ENCODE assay signal across 21 cellular contexts in genomic region chr10:70600512-70601395, GRCh38. TPM values are rescaled to one million over a fixed set of nuclear protein-coding genes. Genes with fewer than 3 reads are reported as not detected.
DNase-seq lines count a peak whose midpoint lies in the region; ATAC-seq lines count a peak whose summit lies in the region.
"Had no signal": no experiment of that assay in that cellular context is flagged by ENCODE, and none has a peak within 500 bp of the region (broad histone marks: within the 10 kb centered on the region; RNA-seq: fewer than 3 reads in every experiment).

No MANE protein-coding gene starts in this region.

- CTCF ChIA-PET in CD8-positive, alpha-beta memory T cell (lab: Charles Lee), result interaction anchor here (1.6 kb wide), 1 partner anchor 41 kb away, joined by 4 read pairs; no protein-coding TSS in a partner anchor

- H3K9me3 ChIP-seq in CD8-positive, alpha-beta memory T cell (ENCODE audit: low read length), result no peaks in the 10 kb centered on the region
- no peaks in the 10 kb centered on the region for H3K9me3 ChIP-seq in SJCRH30 (replicated peaks)
- H3K9me3 ChIP-seq: prostate gland, thyroid gland had no signal

- H3K27ac Mint-ChIP-seq in T-helper 1 cell treated with Interleukin-12 subunit alpha and Interleukin-12 subunit beta and Interleukin-4 antibody, amounts not matched to agents 30 μg/mL and 1 μg/mL, for 36 hours, result peak overlapping the region; percentile 59
- peak overlapping the region; percentile 86 to 98 (median 97) for H3K27ac Mint-ChIP-seq in CD8-positive, alpha-beta memory T cell
- H3K27ac Mint-ChIP-seq in activated naive CD8-positive, alpha-beta T cell, result peak overlapping the region; percentile 68
- H3K27ac Mint-ChIP-seq in naive thymus-derived CD8-positive, alpha-beta T cell, result peak overlapping the region; percentile 56 to 100 (median 88)
- H3K27ac Mint-ChIP-seq: H9, naive B cell had no signal

- H3K27me3 ChIP-seq in CD8-positive, alpha-beta memory T cell (ENCODE audit: insufficient read depth, low read length, poor library complexity, severe bottlenecking), result no peaks in the 10 kb centered on the region
- H3K27me3 ChIP-seq in SJCRH30, result no peaks in the 10 kb centered on the region
- H3K27me3 ChIP-seq: thyroid gland had no signal

- peaks cover 31% of the 10 kb centered on the region for H3K36me3 Mint-ChIP-seq in T-helper 1 cell treated with Interleukin-12 subunit alpha and Interleukin-12 subunit beta and Interleukin-4 antibody, amounts not matched to agents 30 μg/mL and 1 μg/mL, for 36 hours (ENCODE audit: low read depth)
- H3K36me3 Mint-ChIP-seq in CD8-positive, alpha-beta memory T cell, result peaks cover 18 to 61% (median 41%) of the 10 kb centered on the region in 3 donors
- H3K36me3 Mint-ChIP-seq in activated naive CD8-positive, alpha-beta T cell, result peaks cover 15% of the 10 kb centered on the region
- H3K36me3 Mint-ChIP-seq in naive thymus-derived CD8-positive, alpha-beta T cell, result peaks cover 5 to 44% (median 29%) of the 10 kb centered on the region in 3 donors
- H3K36me3 Mint-ChIP-seq: naive B cell had no signal

- peak overlapping the region; percentile 60 for H3K4me3 Mint-ChIP-seq in T-helper 1 cell treated with Interleukin-12 subunit alpha and Interleukin-12 subunit beta and Interleukin-4 antibody, amounts not matched to agents 30 μg/mL and 1 μg/mL, for 36 hours
- peak overlapping the region; percentile 94 to 100 (median 99) for H3K4me3 Mint-ChIP-seq in CD8-positive, alpha-beta memory T cell
- H3K4me3 Mint-ChIP-seq in activated naive CD8-positive, alpha-beta T cell, result peak overlapping the region; percentile 91
- H3K4me3 Mint-ChIP-seq in naive thymus-derived CD8-positive, alpha-beta T cell, result peak overlapping the region; percentile 89 to 100 (median 99)
- H3K4me3 Mint-ChIP-seq: H9, naive B cell had no signal

- DNase-seq in T-helper 1 cell, result no peak
- DNase-seq in CD8-positive, alpha-beta memory T cell, result no peak
- DNase-seq in naive thymus-derived CD8-positive, alpha-beta T cell, result no peak
- DNase-seq in SJCRH30, result no peak
- no peak for DNase-seq in pons (ENCODE audit: low spot score)
- no peak for DNase-seq in NCI-H1048 (lab: John Stamatoyannopoulos, UW)
- DNase-seq: amygdala; central memory CD4-positive, alpha-beta T cell; DMS 273 treated with DMSO at 0.1 percent for 48 hours; GDM1; H9; naive B cell; NCI-H2029 treated with DMSO at 0.1 percent for 48 hours; thyroid gland had no signal

- no peaks in the 10 kb centered on the region for H3K27me3 Mint-ChIP-seq in T-helper 1 cell treated with Interleukin-12 subunit alpha and Interleukin-12 subunit beta and Interleukin-4 antibody, amounts not matched to agents 30 μg/mL and 1 μg/mL, for 36 hours (ENCODE audit: low read depth)
- H3K27me3 Mint-ChIP-seq in CD8-positive, alpha-beta memory T cell, result no peaks in the 10 kb centered on the region
- no peaks in the 10 kb centered on the region for H3K27me3 Mint-ChIP-seq in activated naive CD8-positive, alpha-beta T cell
- H3K27me3 Mint-ChIP-seq in naive thymus-derived CD8-positive, alpha-beta T cell, result no peaks in the 10 kb centered on the region
- H3K27me3 Mint-ChIP-seq: naive B cell had no signal

- no peaks in the 10 kb centered on the region for H3K9me3 Mint-ChIP-seq in T-helper 1 cell treated with Interleukin-12 subunit alpha and Interleukin-12 subunit beta and Interleukin-4 antibody, amounts not matched to agents 30 μg/mL and 1 μg/mL, for 36 hours
- H3K9me3 Mint-ChIP-seq in CD8-positive, alpha-beta memory T cell, result peaks cover 0 to 3% (median 0%) of the 10 kb centered on the region in 5 donors
- H3K9me3 Mint-ChIP-seq in activated naive CD8-positive, alpha-beta T cell (ENCODE audit: low read depth), result no peaks in the 10 kb centered on the region
- H3K9me3 Mint-ChIP-seq in naive thymus-derived CD8-positive, alpha-beta T cell, result no peaks in the 10 kb centered on the region
- H3K9me3 Mint-ChIP-seq: naive B cell had no signal

- peak overlapping the region; percentile 30 for H3K27ac ChIP-seq in CD8-positive, alpha-beta memory T cell (ENCODE audit: low read depth, low read length)
- H3K27ac ChIP-seq in SJCRH30, result no peak overlapping the region
- H3K27ac ChIP-seq: prostate gland, thyroid gland had no signal

- H3K4me1 ChIP-seq in CD8-positive, alpha-beta memory T cell (ENCODE audit: insufficient read depth, low read length), result peaks cover 73% of the 10 kb centered on the region
- peaks cover 18% of the 10 kb centered on the region for H3K4me1 ChIP-seq in SJCRH30
- H3K4me1 ChIP-seq: prostate gland, thyroid gland had no signal

- peaks cover 31% of the 10 kb centered on the region for H3K4me1 Mint-ChIP-seq in T-helper 1 cell treated with Interleukin-12 subunit alpha and Interleukin-12 subunit beta and Interleukin-4 antibody, amounts not matched to agents 30 μg/mL and 1 μg/mL, for 36 hours (ENCODE audit: low read depth)
- peaks cover 68 to 86% (median 68%) of the 10 kb centered on the region in 3 donors for H3K4me1 Mint-ChIP-seq in CD8-positive, alpha-beta memory T cell
- peaks cover 68% of the 10 kb centered on the region for H3K4me1 Mint-ChIP-seq in activated naive CD8-positive, alpha-beta T cell (ENCODE audit: low read depth)
- H3K4me1 Mint-ChIP-seq in naive thymus-derived CD8-positive, alpha-beta T cell, result peaks cover 32 to 78% (median 77%) of the 10 kb centered on the region in 4 donors

- no peak for ATAC-seq in naive thymus-derived CD8-positive, alpha-beta T cell

- POLR2A ChIA-PET in CD8-positive, alpha-beta memory T cell (lab: Charles Lee), result interaction anchor here (1.9 to 2.2 kb wide), 2 partner anchors 10 to 16 kb away, joined by 6 to 9 read pairs; no protein-coding TSS in a partner anchor
- POLR2A ChIA-PET in naive thymus-derived CD8-positive, alpha-beta T cell (lab: Charles Lee), result interaction anchor here (0.6 to 2.2 kb wide), 3 partner anchors 15 to 25 kb away, joined by 3 to 9 read pairs (median 7); no protein-coding TSS in a partner anchor

- peaks cover 28% of the 10 kb centered on the region for H3K36me3 ChIP-seq in CD8-positive, alpha-beta memory T cell (ENCODE audit: insufficient read depth, low read length)
- H3K36me3 ChIP-seq in SJCRH30, result no peaks in the 10 kb centered on the region
- H3K36me3 ChIP-seq: prostate gland, thyroid gland had no signal

- peak overlapping the region; percentile 66 for H3K4me3 ChIP-seq in CD8-positive, alpha-beta memory T cell (ENCODE audit: low read length)
- no peak overlapping the region for H3K4me3 ChIP-seq in SJCRH30
- H3K4me3 ChIP-seq: prostate gland, thyroid gland had no signal

RNA-seq across cellular contexts. Expression of gene PRF1, which starts 1.8 kb away (rescaled TPM):
- total RNA-seq in CD8-positive, alpha-beta memory T cell, result 10 to 100 TPM; 94.8 to 95.7 TPM
- 762 TPM for polyA plus RNA-seq in CD8-positive, alpha-beta memory T cell
- total RNA-seq in naive thymus-derived CD8-positive, alpha-beta T cell, result 10 to 100 TPM; 14.7 to 16.8 TPM
- 100 to 1,000 TPM in 1 of 3 donors, 10 to 100 TPM in 2; 58.3 to 435 (median 84.3) TPM for polyA plus RNA-seq in naive thymus-derived CD8-positive, alpha-beta T cell
- not detected in 2 replicates for total RNA-seq in SJCRH30 (2014; rRNA removed; shearing (Covaris generic))
- total RNA-seq: fibroblast of lung, H9, lung microvascular endothelial cell, NCI-H460 had no signal
- polyA plus RNA-seq: BJ, fibroblast of lung had no signal

Comparison
In these comparisons a context has a peak if more than half of its experiments do, and no peak if none do; other contexts are left out.
1. RNA of gene PRF1, which starts 1.8 kb away (total RNA-seq): 94.8 to 95.7 TPM in CD8-positive, alpha-beta memory T cell and 14.7 to 16.8 TPM in naive thymus-derived CD8-positive, alpha-beta T cell; not detected in SJCRH30; every median in the first group is over 10 times any median in the second.
2. Peak in every context shown above with its lines, with median percentiles within 50 percentile points of each other: H3K27ac Mint-ChIP-seq and H3K4me3 Mint-ChIP-seq.